Comparison of ENCODE assay signal across 35 cellular contexts in genomic region chr1:49842596-49842995, GRCh38.
DNase-seq lines count a peak whose midpoint lies in the region; ATAC-seq, FAIRE-seq and TF ChIP-seq lines count a peak whose summit lies in the region.
"Had no signal": no experiment of that assay in that cellular context is flagged by ENCODE, and none has a peak within 500 bp of the region (broad histone marks: within the 10 kb centered on the region; RNA-seq: fewer than 3 reads in every experiment).

No MANE protein-coding gene starts in this region.

- no peak for FAIRE-seq in HepG2 (lab: Jason Lieb, UNC)
- FAIRE-seq: A204.1, A549, D721Med had no signal

- no peaks in the 10 kb centered on the region for H4K20me1 ChIP-seq in HepG2 (ENCODE audit: insufficient read depth, low read length)
- H4K20me1 ChIP-seq: BLaER1; BLaER1 treated with 17β-estradiol and CSF1 and Interleukin-3, amounts not matched to agents 10 nM and 100 nM had no signal

- in situ Hi-C loops in HepG2 (cut with HindIII; ENCODE audit: extremely low pct_ligation_motif_present, low pct_unique_long_range_greater_than_20kb) = no loop called here

- H3K27ac ChIP-seq in HepG2 (ENCODE audit: extremely low read length, insufficient read depth, low read length) (no peak overlapping the region), right lobe of liver (no peak overlapping the region), suprapubic skin (no peak overlapping the region)
- H3K27ac ChIP-seq: 22Rv1; A549; BLaER1; BLaER1 treated with 17β-estradiol and CSF1 and Interleukin-3, amounts not matched to agents 10 nM and 100 nM; C4-2B had no signal

- no peak overlapping the region for H3K4me2 ChIP-seq in HepG2 (ENCODE audit: low read depth, low read length)
- H3K4me2 ChIP-seq: A549; BLaER1; BLaER1 treated with 17β-estradiol and CSF1 and Interleukin-3, amounts not matched to agents 10 nM and 100 nM had no signal

- CTCF ChIA-PET in activated naive CD4-positive, alpha-beta T cell treated with anti-CD3 and anti-CD28 coated beads, Interleukin-2, amount 10 ng/mL, durations not matched to agents 7 days and 5 days (lab: Charles Lee) = no interaction called here
- CTCF ChIA-PET in activated naive CD4-positive, alpha-beta T cell treated with anti-CD3 and anti-CD28 coated beads for 36 hours (lab: Charles Lee) = no interaction called here
- CTCF ChIA-PET in HepG2 (lab: Yijun Ruan, JAX; ENCODE audit: low intra/inter-chr PET ratio, low total read pairs) = no interaction called here

- WGBS in HepG2 (ENCODE audit: low lambda C conversion rate) = 0% methylated on average over 2 of the region's 2 CpGs
- 55% methylated on average over 2 of the region's 2 CpGs for WGBS in right lobe of liver (ENCODE audit: insufficient coverage, low coverage, low lambda C conversion rate, missing lambda C conversion rate)
- WGBS in suprapubic skin = 100% methylated on average over 2 of the region's 2 CpGs

- H3K4me1 ChIP-seq in HepG2 (ENCODE audit: insufficient read depth, low read length) (no peaks in the 10 kb centered on the region), right lobe of liver (no peaks in the 10 kb centered on the region), suprapubic skin (no peaks in the 10 kb centered on the region)
- H3K4me1 ChIP-seq: A549; BE2C; BLaER1; BLaER1 treated with 17β-estradiol and CSF1 and Interleukin-3, amounts not matched to agents 10 nM and 100 nM; Caco-2 had no signal

- peaks cover 49% of the 10 kb centered on the region for H3K9me3 Mint-ChIP-seq in activated naive CD4-positive, alpha-beta T cell treated with anti-CD3 and anti-CD28 coated beads, Interleukin-2, amount 10 ng/mL, durations not matched to agents 7 days and 5 days
- H3K9me3 Mint-ChIP-seq in activated naive CD4-positive, alpha-beta T cell treated with anti-CD3 and anti-CD28 coated beads for 36 hours = peaks cover 40% of the 10 kb centered on the region
- H3K9me3 Mint-ChIP-seq in endothelial cell (ENCODE audit: unreplicated experiment) = peaks cover 35% of the 10 kb centered on the region

- no peaks in the 10 kb centered on the region for H3K79me2 ChIP-seq in HepG2 (ENCODE audit: insufficient read depth, low read length)

- no peaks in the 10 kb centered on the region for H3K36me3 ChIP-seq in HepG2 (replicated peaks in 1 of 2; ENCODE audit: control insufficient read depth in 1 of 2, insufficient read depth in 2 of 2, low read length in 2 of 2)
- no peaks in the 10 kb centered on the region for H3K36me3 ChIP-seq in right lobe of liver
- H3K36me3 ChIP-seq in suprapubic skin = no peaks in the 10 kb centered on the region
- H3K36me3 ChIP-seq: BE2C, BLaER1 had no signal

- H3K27me3 Mint-ChIP-seq in activated naive CD4-positive, alpha-beta T cell treated with anti-CD3 and anti-CD28 coated beads, Interleukin-2, amount 10 ng/mL, durations not matched to agents 7 days and 5 days = no peaks in the 10 kb centered on the region
- no peaks in the 10 kb centered on the region for H3K27me3 Mint-ChIP-seq in activated naive CD4-positive, alpha-beta T cell treated with anti-CD3 and anti-CD28 coated beads for 36 hours (ENCODE audit: low read depth)
- H3K27me3 Mint-ChIP-seq in endothelial cell (ENCODE audit: unreplicated experiment) = peaks cover 17% of the 10 kb centered on the region
- H3K27me3 Mint-ChIP-seq: B cell; CD4-positive, alpha-beta T cell; CD4-positive, CD25-positive, alpha-beta regulatory T cell had no signal

- POLR2A ChIA-PET in HepG2 (lab: Yijun Ruan, JAX) = no interaction called here

- no peak for TF ChIP-seq RAD21 in HepG2 (CRISPR knock-in tag; IDR thresholded peaks at IDR 0.05)

- H3K27me3 ChIP-seq in HepG2 (ENCODE audit: control insufficient read depth in 1 of 2, insufficient read depth in 2 of 2, low read length in 2 of 2) (no peaks in the 10 kb centered on the region), right lobe of liver (no peaks in the 10 kb centered on the region), suprapubic skin (no peaks in the 10 kb centered on the region)
- H3K27me3 ChIP-seq: BE2C; BLaER1; BLaER1 treated with 17β-estradiol and CSF1 and Interleukin-3, amounts not matched to agents 10 nM and 100 nM had no signal

- H2AFZ ChIP-seq in HepG2 (ENCODE audit: low read length) = no peak overlapping the region

- no peaks in the 10 kb centered on the region for H3K36me3 Mint-ChIP-seq in activated naive CD4-positive, alpha-beta T cell treated with anti-CD3 and anti-CD28 coated beads, Interleukin-2, amount 10 ng/mL, durations not matched to agents 7 days and 5 days
- H3K36me3 Mint-ChIP-seq in activated naive CD4-positive, alpha-beta T cell treated with anti-CD3 and anti-CD28 coated beads for 36 hours (ENCODE audit: low read depth) = peaks cover 5% of the 10 kb centered on the region
- peaks cover 11% of the 10 kb centered on the region for H3K36me3 Mint-ChIP-seq in endothelial cell (ENCODE audit: low read depth, unreplicated experiment)
- H3K36me3 Mint-ChIP-seq: CD14-positive monocyte; CD4-positive, alpha-beta memory T cell; CD4-positive, CD25-positive, alpha-beta regulatory T cell; CD8-positive, alpha-beta memory T cell; CD8-positive, alpha-beta T cell had no signal

- no peak for ATAC-seq in HepG2
- ATAC-seq in right lobe of liver = no peak
- ATAC-seq: A549; CD8-positive, alpha-beta T cell had no signal

- no peaks in the 10 kb centered on the region for H3K4me1 Mint-ChIP-seq in activated naive CD4-positive, alpha-beta T cell treated with anti-CD3 and anti-CD28 coated beads, Interleukin-2, amount 10 ng/mL, durations not matched to agents 7 days and 5 days
- H3K4me1 Mint-ChIP-seq in activated naive CD4-positive, alpha-beta T cell treated with anti-CD3 and anti-CD28 coated beads for 36 hours (ENCODE audit: low read depth) = no peaks in the 10 kb centered on the region
- no peaks in the 10 kb centered on the region for H3K4me1 Mint-ChIP-seq in endothelial cell (ENCODE audit: unreplicated experiment)
- H3K4me1 Mint-ChIP-seq: B cell; CD14-positive monocyte; CD4-positive, alpha-beta memory T cell; CD4-positive, CD25-positive, alpha-beta regulatory T cell; CD8-positive, alpha-beta memory T cell had no signal

- H3K27ac Mint-ChIP-seq in activated naive CD4-positive, alpha-beta T cell treated with anti-CD3 and anti-CD28 coated beads, Interleukin-2, amount 10 ng/mL, durations not matched to agents 7 days and 5 days = peak overlapping the region; percentile 40
- no peak overlapping the region for H3K27ac Mint-ChIP-seq in activated naive CD4-positive, alpha-beta T cell treated with anti-CD3 and anti-CD28 coated beads for 36 hours
- H3K27ac Mint-ChIP-seq in endothelial cell (ENCODE audit: unreplicated experiment) = no peak overlapping the region
- H3K27ac Mint-ChIP-seq: CD4-positive, alpha-beta memory T cell; CD4-positive, alpha-beta T cell; CD4-positive, CD25-positive, alpha-beta regulatory T cell; CD8-positive, alpha-beta memory T cell; CD8-positive, alpha-beta T cell had no signal

- intact Hi-C loops in activated naive CD4-positive, alpha-beta T cell treated with anti-CD3 and anti-CD28 coated beads for 36 hours (cut with micrococcal nuclease) = no loop called here
- intact Hi-C loops in HepG2 (cut with micrococcal nuclease; ENCODE audit: unreplicated experiment) (no loop called here), right lobe of liver (cut with DNase I) (no loop called here)

- TF ChIP-seq CTCF in HepG2 (CRISPR knock-in tag; IDR thresholded peaks at IDR 0.05) (no peak), right lobe of liver (IDR thresholded peaks at IDR 0.05) (no peak), endothelial cell (IDR thresholded peaks at IDR 0.05; ENCODE audit: unreplicated experiment) (no peak), suprapubic skin (IDR thresholded peaks at IDR 0.05) (no peak)

- no peak for TF ChIP-seq POLR2A in HepG2 (IDR thresholded peaks at IDR 0.05; ENCODE audit: insufficient read depth in 1 of 2, low read depth in 2 of 2, low read length in 2 of 2)
- TF ChIP-seq POLR2A in right lobe of liver (IDR thresholded peaks at IDR 0.05) = no peak
- TF ChIP-seq POLR2A in suprapubic skin (IDR thresholded peaks at IDR 0.05) = no peak

- no peak for DNase-seq in activated naive CD4-positive, alpha-beta T cell treated with anti-CD3 and anti-CD28 coated beads, Interleukin-2, amount 10 ng/mL, durations not matched to agents 7 days and 5 days
- DNase-seq in activated naive CD4-positive, alpha-beta T cell treated with anti-CD3 and anti-CD28 coated beads for 36 hours = no peak
- DNase-seq in HepG2 (ENCODE audit: low spot score) (no peak), right lobe of liver (no peak), endothelial cell (ENCODE audit: low spot score) (no peak), suprapubic skin (ENCODE audit: low spot score in 2 of 2) (no peak)
- DNase-seq: 8988T; ACHN; AML-193; BE2C; C1 segment of cervical spinal cord; Caco-2; Calu3; CD4-positive, alpha-beta memory T cell; CD4-positive, alpha-beta T cell; CD4-positive, CD25-positive, alpha-beta regulatory T cell; CD8-positive, alpha-beta memory T cell; COR-L47; DMS 273 treated with DMSO at 0.1 percent for 48 hours; DMS153; DMS53; DMS79; DMS79 treated with DMSO at 0.1 percent for 48 hours; DND-41; EL had no signal

- TF ChIP-seq EP300 in HepG2 (IDR thresholded peaks at IDR 0.05; ENCODE audit: low read depth in 2 of 2, low read length in 2 of 2) (no peak), HepG2 (CRISPR knock-in tag; IDR thresholded peaks at IDR 0.05; ENCODE audit: borderline replicate concordance) (no peak), suprapubic skin (IDR thresholded peaks at IDR 0.05) (no peak)

- no TSS peak for BruUV-seq in HepG2 (replicated peaks; lab: Mats Ljungman, UMichigan)

- H3K9ac ChIP-seq in HepG2 (ENCODE audit: insufficient read depth, low read depth, low read length) = no peak overlapping the region
- H3K9ac ChIP-seq: BLaER1; BLaER1 treated with 17β-estradiol and CSF1 and Interleukin-3, amounts not matched to agents 10 nM and 100 nM had no signal

- no peak overlapping the region for H3K4me3 Mint-ChIP-seq in activated naive CD4-positive, alpha-beta T cell treated with anti-CD3 and anti-CD28 coated beads, Interleukin-2, amount 10 ng/mL, durations not matched to agents 7 days and 5 days
- no peak overlapping the region for H3K4me3 Mint-ChIP-seq in activated naive CD4-positive, alpha-beta T cell treated with anti-CD3 and anti-CD28 coated beads for 36 hours
- peak overlapping the region; percentile 61 for H3K4me3 Mint-ChIP-seq in endothelial cell (ENCODE audit: unreplicated experiment)
- H3K4me3 Mint-ChIP-seq: B cell; CD14-positive monocyte; CD4-positive, alpha-beta memory T cell; CD4-positive, alpha-beta T cell; CD4-positive, CD25-positive, alpha-beta regulatory T cell; CD8-positive, alpha-beta T cell had no signal

- no peak overlapping the region for H3K4me3 ChIP-seq in HepG2 (replicated peaks in 1 of 3; ENCODE audit: insufficient read depth in 1 of 3, low read depth in 2 of 3, low read length in 3 of 3)
- no peak overlapping the region for H3K4me3 ChIP-seq in right lobe of liver
- H3K4me3 ChIP-seq in suprapubic skin = no peak overlapping the region
- H3K4me3 ChIP-seq: A549; BLaER1; BLaER1 treated with 17β-estradiol and CSF1 and Interleukin-3, amounts not matched to agents 10 nM and 100 nM had no signal

- peaks cover 94% of the 10 kb centered on the region for H3K9me3 ChIP-seq in HepG2 (ENCODE audit: low read length)
- peaks cover 0 to 4% (median 2%) of the 10 kb centered on the region in 4 donors for H3K9me3 ChIP-seq in right lobe of liver
- peaks cover 44% of the 10 kb centered on the region for H3K9me3 ChIP-seq in suprapubic skin
- H3K9me3 ChIP-seq: A549, BE2C, Caco-2 had no signal
